ENCODE assay signal across 10 cellular contexts in genomic region chr13:109782066-109782822, GRCh38. TPM values are rescaled to one million over a fixed set of nuclear protein-coding genes. Genes with fewer than 3 reads are reported as not detected.
DNase-seq lines count a peak whose midpoint lies in the region; ATAC-seq and TF ChIP-seq lines count a peak whose summit lies in the region.
"Had no signal": no experiment of that assay in that cellular context is flagged by ENCODE, and none has a peak within 500 bp of the region (broad histone marks: within the 10 kb centered on the region; RNA-seq: fewer than 3 reads in every experiment).

No MANE protein-coding gene starts in this region.

- in situ Hi-C loops in transverse colon (cut with MboI; ENCODE audit: low pct_ligation_motif_present in 1 of 4, low pct_unique_long_range_greater_than_20kb in 1 of 4, low sequenced_read_pairs in 3 of 4): loop anchor here in 3 of 4 donors (25.0 kb wide), 3 partner anchors 330 to 820 kb away; no protein-coding TSS in a partner anchor

- no peak for TF ChIP-seq EP300 in transverse colon (IDR thresholded peaks at IDR 0.05; ENCODE audit: low read depth)

- intact Hi-C loops in transverse colon (cut with DNase I; ENCODE audit: low total_unique reads): loop anchor here (5.0 kb wide), 1 partner anchor 325 kb away; no protein-coding TSS in a partner anchor

- 97% methylated on average over 76 to 77 of the region's 77 CpGs for WGBS in lung, 2 donors
- WGBS in transverse colon (ENCODE audit: low coverage in 1 of 2), 2 donors: 95% methylated on average over 61 of the region's 77 CpGs; no CpG with 5 or more reads in 1 of the 2 donors

- TF ChIP-seq CTCF in lung (IDR thresholded peaks at IDR 0.05; ENCODE audit: control extremely low read depth, extremely low read depth) (no peak), transverse colon (IDR thresholded peaks at IDR 0.05) (no peak)

- no peaks in the 10 kb centered on the region for H3K27me3 ChIP-seq in lung (ENCODE audit: control insufficient read depth, insufficient read depth)
- no peaks in the 10 kb centered on the region for H3K27me3 ChIP-seq in transverse colon

- H3K4me3 ChIP-seq in lung: peak overlapping the region; percentile 52
- H3K4me3 ChIP-seq in transverse colon: peak overlapping the region; percentile 16 to 49 (median 26)

- H3K9me3 ChIP-seq in lung (ENCODE audit: control insufficient read depth in 2 of 2, insufficient read depth in 1 of 2, low read length in 1 of 2) (no peaks in the 10 kb centered on the region), transverse colon (no peaks in the 10 kb centered on the region)

- H3K36me3 ChIP-seq in lung (ENCODE audit: control insufficient read depth in 2 of 2, insufficient read depth in 2 of 2, low read length in 2 of 2) (peaks cover 27 to 33% of the 10 kb centered on the region in 2 donors), transverse colon (peaks cover 0 to 19% (median 6%) of the 10 kb centered on the region in 4 donors)

- H3K27ac ChIP-seq in lung (ENCODE audit: low read depth in 1 of 2, low read length in 1 of 2) (no peak overlapping the region), transverse colon (peak overlapping the region in 3 of 4 donors; percentile 1 to 49 (median 41))

- H3K4me1 ChIP-seq in lung (ENCODE audit: control insufficient read depth in 2 of 2, insufficient read depth in 2 of 2, low read length in 2 of 2): peaks cover 2 to 26% of the 10 kb centered on the region in 2 donors
- H3K4me1 ChIP-seq in transverse colon: peaks cover 14 to 68% (median 47%) of the 10 kb centered on the region in 4 donors

- no peak for ATAC-seq in lung (ENCODE audit: insufficient read depth, low FRiP score)

- peak; percentile 11 for TF ChIP-seq POLR2A in transverse colon (IDR thresholded peaks at IDR 0.05)

- DNase-seq in activated gamma-delta T cell (lab: John Stamatoyannopoulos, UW) (peak; percentile 23), activated gamma-delta T cell treated with Interleukin-2 at 50 U/mL for 16 hours (no peak), lung (ENCODE audit: low spot score) (no peak), transverse colon (no peak), NCI-H2196 (lab: John Stamatoyannopoulos, UW; ENCODE audit: unreplicated experiment) (no peak), retina (no peak)
- peak; percentile 21 for DNase-seq in central memory CD4-positive, alpha-beta T cell
- DNase-seq in activated CD8-positive, alpha-beta memory T cell treated with anti-CD3 and anti-CD28 coated beads, Interleukin-2, amount 50 U/mL, for 4 hours: no peak
- DNase-seq: activated T-cell treated with anti-CD3 and anti-CD28 coated beads, Interleukin-2, amount 50 U/mL, for 1 hour; dermis blood vessel endothelial cell had no signal

RNA-seq across cellular contexts. Expression of gene IRS2, which starts 4.1 kb away (rescaled TPM):
- total RNA-seq in lung (10 to 100 TPM; 12.9 to 27.1 TPM), transverse colon (10 to 100 TPM; 12.5 to 72.6 (median 28.5) TPM)
- 10 to 100 TPM in 1 of 2 donors, 1 to 10 TPM in 1; 6.8 to 17.9 TPM for polyA plus RNA-seq in lung

Comparison
In these comparisons a context has a peak if more than half of its experiments do, and no peak if none do; other contexts are left out.
1. DNase-seq: peak in activated gamma-delta T cell (single experiment) and central memory CD4-positive, alpha-beta T cell (single experiment); none in activated gamma-delta T cell treated with Interleukin-2 at 50 U/mL for 16 hours (single experiment), lung (single experiment), transverse colon (single experiment), NCI-H2196 (single experiment), retina (single experiment) and activated CD8-positive, alpha-beta memory T cell treated with anti-CD3 and anti-CD28 coated beads, Interleukin-2, amount 50 U/mL, for 4 hours (single experiment).
2. H3K27ac ChIP-seq: peak in transverse colon (3 of 4); none in lung (0 of 2).